1 cellular context compared by ENCODE assay signal in genomic region chr12:106773945-106774807, GRCh38.
TF ChIP-seq lines count a peak whose summit lies in the region.

A gene with protein sequence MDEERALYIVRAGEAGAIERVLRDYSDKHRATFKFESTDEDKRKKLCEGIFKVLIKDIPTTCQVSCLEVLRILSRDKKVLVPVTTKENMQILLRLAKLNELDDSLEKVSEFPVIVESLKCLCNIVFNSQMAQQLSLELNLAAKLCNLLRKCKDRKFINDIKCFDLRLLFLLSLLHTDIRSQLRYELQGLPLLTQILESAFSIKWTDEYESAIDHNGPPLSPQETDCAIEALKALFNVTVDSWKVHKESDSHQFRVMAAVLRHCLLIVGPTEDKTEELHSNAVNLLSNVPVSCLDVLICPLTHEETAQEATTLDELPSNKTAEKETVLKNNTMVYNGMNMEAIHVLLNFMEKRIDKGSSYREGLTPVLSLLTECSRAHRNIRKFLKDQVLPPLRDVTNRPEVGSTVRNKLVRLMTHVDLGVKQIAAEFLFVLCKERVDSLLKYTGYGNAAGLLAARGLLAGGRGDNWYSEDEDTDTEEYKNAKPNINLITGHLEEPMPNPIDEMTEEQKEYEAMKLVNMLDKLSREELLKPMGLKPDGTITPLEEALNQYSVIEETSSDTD (plus strand): TSS chr12:106774682. CDS start chr12:106774746, 64 bp downstream.

TF ChIP-seq in HepG2, 621 proteins besides CTCF, POLR2A, EP300 and RAD21 (continued from another document and continues in another):
- TF ChIP-seq GPN1 (CRISPR knock-in tag; IDR thresholded peaks at IDR 0.05; ENCODE audit: borderline replicate concordance) = no peak; the same call in 1 of the 2 replicates
- TF ChIP-seq SNAPC4 (CRISPR knock-in tag; IDR thresholded peaks at IDR 0.05) = peak; percentile 83; the same call in 1 of the 2 replicates
- TF ChIP-seq, protein P1, sequence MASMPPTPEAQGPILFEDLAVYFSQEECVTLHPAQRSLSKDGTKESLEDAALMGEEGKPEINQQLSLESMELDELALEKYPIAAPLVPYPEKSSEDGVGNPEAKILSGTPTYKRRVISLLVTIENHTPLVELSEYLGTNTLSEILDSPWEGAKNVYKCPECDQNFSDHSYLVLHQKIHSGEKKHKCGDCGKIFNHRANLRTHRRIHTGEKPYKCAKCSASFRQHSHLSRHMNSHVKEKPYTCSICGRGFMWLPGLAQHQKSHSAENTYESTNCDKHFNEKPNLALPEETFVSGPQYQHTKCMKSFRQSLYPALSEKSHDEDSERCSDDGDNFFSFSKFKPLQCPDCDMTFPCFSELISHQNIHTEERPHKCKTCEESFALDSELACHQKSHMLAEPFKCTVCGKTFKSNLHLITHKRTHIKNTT (CRISPR knock-in tag; IDR thresholded peaks at IDR 0.05) = 0 out of 2 replicates have a peak, but pooled peaks have one; percentile 94
- TF ChIP-seq IRX3 (CRISPR knock-in tag; IDR thresholded peaks at IDR 0.05; ENCODE audit: borderline replicate concordance, low read depth) = no peak
- peak; percentile 79; the same call in 1 of the 2 replicates for TF ChIP-seq ZNF414 (CRISPR knock-in tag; IDR thresholded peaks at IDR 0.05)
- no peak for TF ChIP-seq ZNF703 (CRISPR knock-in tag; IDR thresholded peaks at IDR 0.05; ENCODE audit: borderline replicate concordance)
- TF ChIP-seq, protein P2, sequence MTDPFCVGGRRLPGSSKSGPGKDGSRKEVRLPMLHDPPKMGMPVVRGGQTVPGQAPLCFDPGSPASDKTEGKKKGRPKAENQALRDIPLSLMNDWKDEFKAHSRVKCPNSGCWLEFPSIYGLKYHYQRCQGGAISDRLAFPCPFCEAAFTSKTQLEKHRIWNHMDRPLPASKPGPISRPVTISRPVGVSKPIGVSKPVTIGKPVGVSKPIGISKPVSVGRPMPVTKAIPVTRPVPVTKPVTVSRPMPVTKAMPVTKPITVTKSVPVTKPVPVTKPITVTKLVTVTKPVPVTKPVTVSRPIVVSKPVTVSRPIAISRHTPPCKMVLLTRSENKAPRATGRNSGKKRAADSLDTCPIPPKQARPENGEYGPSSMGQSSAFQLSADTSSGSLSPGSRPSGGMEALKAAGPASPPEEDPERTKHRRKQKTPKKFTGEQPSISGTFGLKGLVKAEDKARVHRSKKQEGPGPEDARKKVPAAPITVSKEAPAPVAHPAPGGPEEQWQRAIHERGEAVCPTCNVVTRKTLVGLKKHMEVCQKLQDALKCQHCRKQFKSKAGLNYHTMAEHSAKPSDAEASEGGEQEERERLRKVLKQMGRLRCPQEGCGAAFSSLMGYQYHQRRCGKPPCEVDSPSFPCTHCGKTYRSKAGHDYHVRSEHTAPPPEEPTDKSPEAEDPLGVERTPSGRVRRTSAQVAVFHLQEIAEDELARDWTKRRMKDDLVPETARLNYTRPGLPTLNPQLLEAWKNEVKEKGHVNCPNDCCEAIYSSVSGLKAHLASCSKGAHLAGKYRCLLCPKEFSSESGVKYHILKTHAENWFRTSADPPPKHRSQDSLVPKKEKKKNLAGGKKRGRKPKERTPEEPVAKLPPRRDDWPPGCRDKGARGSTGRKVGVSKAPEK (CRISPR knock-in tag; IDR thresholded peaks at IDR 0.05; ENCODE audit: borderline replicate concordance) = 0 out of 2 replicates have a peak, but pooled peaks have one; percentile 5
- TF ChIP-seq ZMAT5 (CRISPR knock-in tag; IDR thresholded peaks at IDR 0.05; ENCODE audit: borderline replicate concordance, low read depth) = no peak
- TF ChIP-seq, protein P3, sequence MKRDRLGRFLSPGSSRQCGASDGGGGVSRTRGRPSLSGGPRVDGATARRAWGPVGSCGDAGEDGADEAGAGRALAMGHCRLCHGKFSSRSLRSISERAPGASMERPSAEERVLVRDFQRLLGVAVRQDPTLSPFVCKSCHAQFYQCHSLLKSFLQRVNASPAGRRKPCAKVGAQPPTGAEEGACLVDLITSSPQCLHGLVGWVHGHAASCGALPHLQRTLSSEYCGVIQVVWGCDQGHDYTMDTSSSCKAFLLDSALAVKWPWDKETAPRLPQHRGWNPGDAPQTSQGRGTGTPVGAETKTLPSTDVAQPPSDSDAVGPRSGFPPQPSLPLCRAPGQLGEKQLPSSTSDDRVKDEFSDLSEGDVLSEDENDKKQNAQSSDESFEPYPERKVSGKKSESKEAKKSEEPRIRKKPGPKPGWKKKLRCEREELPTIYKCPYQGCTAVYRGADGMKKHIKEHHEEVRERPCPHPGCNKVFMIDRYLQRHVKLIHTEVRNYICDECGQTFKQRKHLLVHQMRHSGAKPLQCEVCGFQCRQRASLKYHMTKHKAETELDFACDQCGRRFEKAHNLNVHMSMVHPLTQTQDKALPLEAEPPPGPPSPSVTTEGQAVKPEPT (CRISPR knock-in tag; IDR thresholded peaks at IDR 0.05; ENCODE audit: low read depth) = no peak
- TF ChIP-seq SIN3B (IDR thresholded peaks at IDR 0.05; ENCODE audit: low read length) = peak; percentile 38; the same call in 1 of the 2 replicates
- TF ChIP-seq ISL2 (CRISPR knock-in tag; IDR thresholded peaks at IDR 0.05) = peak; percentile 18; the same call in 1 of the 2 replicates
- TF ChIP-seq RFXANK (CRISPR knock-in tag; IDR thresholded peaks at IDR 0.05) = peak; percentile 18; the same call in 1 of the 2 replicates
- no peak for TF ChIP-seq ZNF530 (CRISPR knock-in tag; IDR thresholded peaks at IDR 0.05; ENCODE audit: low read depth)
- TF ChIP-seq NR2F1 (CRISPR knock-in tag; IDR thresholded peaks at IDR 0.05) = 0 out of 4 replicates have a peak, but pooled peaks have one; percentile 9 to 37
- no peak for TF ChIP-seq ZNF577 (CRISPR knock-in tag; IDR thresholded peaks at IDR 0.05; ENCODE audit: borderline replicate concordance, low read depth)
- TF ChIP-seq, protein P4, sequence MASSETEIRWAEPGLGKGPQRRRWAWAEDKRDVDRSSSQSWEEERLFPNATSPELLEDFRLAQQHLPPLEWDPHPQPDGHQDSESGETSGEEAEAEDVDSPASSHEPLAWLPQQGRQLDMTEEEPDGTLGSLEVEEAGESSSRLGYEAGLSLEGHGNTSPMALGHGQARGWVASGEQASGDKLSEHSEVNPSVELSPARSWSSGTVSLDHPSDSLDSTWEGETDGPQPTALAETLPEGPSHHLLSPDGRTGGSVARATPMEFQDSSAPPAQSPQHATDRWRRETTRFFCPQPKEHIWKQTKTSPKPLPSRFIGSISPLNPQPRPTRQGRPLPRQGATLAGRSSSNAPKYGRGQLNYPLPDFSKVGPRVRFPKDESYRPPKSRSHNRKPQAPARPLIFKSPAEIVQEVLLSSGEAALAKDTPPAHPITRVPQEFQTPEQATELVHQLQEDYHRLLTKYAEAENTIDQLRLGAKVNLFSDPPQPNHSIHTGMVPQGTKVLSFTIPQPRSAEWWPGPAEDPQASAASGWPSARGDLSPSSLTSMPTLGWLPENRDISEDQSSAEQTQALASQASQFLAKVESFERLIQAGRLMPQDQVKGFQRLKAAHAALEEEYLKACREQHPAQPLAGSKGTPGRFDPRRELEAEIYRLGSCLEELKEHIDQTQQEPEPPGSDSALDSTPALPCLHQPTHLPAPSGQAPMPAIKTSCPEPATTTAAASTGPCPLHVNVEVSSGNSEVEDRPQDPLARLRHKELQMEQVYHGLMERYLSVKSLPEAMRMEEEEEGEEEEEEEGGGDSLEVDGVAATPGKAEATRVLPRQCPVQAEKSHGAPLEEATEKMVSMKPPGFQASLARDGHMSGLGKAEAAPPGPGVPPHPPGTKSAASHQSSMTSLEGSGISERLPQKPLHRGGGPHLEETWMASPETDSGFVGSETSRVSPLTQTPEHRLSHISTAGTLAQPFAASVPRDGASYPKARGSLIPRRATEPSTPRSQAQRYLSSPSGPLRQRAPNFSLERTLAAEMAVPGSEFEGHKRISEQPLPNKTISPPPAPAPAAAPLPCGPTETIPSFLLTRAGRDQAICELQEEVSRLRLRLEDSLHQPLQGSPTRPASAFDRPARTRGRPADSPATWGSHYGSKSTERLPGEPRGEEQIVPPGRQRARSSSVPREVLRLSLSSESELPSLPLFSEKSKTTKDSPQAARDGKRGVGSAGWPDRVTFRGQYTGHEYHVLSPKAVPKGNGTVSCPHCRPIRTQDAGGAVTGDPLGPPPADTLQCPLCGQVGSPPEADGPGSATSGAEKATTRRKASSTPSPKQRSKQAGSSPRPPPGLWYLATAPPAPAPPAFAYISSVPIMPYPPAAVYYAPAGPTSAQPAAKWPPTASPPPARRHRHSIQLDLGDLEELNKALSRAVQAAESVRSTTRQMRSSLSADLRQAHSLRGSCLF (CRISPR knock-in tag; IDR thresholded peaks at IDR 0.05; ENCODE audit: borderline replicate concordance) = no peak
- no peak for TF ChIP-seq TOE1 (CRISPR knock-in tag; IDR thresholded peaks at IDR 0.05)
- TF ChIP-seq IKZF1 (IDR thresholded peaks at IDR 0.05) = no peak
- no peak for TF ChIP-seq ZEB1 (IDR thresholded peaks at IDR 0.05; ENCODE audit: insufficient replicate concordance, low read depth)
- no peak for TF ChIP-seq NR2F6 (IDR thresholded peaks at IDR 0.05)
- TF ChIP-seq NR2F6 (CRISPR knock-in tag; IDR thresholded peaks at IDR 0.05) = no peak; the same call in 1 of the 2 replicates
- TF ChIP-seq, protein P5, sequence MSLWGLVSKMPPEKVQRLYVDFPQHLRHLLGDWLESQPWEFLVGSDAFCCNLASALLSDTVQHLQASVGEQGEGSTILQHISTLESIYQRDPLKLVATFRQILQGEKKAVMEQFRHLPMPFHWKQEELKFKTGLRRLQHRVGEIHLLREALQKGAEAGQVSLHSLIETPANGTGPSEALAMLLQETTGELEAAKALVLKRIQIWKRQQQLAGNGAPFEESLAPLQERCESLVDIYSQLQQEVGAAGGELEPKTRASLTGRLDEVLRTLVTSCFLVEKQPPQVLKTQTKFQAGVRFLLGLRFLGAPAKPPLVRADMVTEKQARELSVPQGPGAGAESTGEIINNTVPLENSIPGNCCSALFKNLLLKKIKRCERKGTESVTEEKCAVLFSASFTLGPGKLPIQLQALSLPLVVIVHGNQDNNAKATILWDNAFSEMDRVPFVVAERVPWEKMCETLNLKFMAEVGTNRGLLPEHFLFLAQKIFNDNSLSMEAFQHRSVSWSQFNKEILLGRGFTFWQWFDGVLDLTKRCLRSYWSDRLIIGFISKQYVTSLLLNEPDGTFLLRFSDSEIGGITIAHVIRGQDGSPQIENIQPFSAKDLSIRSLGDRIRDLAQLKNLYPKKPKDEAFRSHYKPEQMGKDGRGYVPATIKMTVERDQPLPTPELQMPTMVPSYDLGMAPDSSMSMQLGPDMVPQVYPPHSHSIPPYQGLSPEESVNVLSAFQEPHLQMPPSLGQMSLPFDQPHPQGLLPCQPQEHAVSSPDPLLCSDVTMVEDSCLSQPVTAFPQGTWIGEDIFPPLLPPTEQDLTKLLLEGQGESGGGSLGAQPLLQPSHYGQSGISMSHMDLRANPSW (CRISPR knock-in tag; IDR thresholded peaks at IDR 0.05; ENCODE audit: borderline replicate concordance) = no peak; the same call in 1 of the 2 replicates
- no peak; the same call in 1 of the 2 replicates for TF ChIP-seq SP2 (CRISPR knock-in tag; IDR thresholded peaks at IDR 0.05)
- TF ChIP-seq ZNF563 (CRISPR knock-in tag; IDR thresholded peaks at IDR 0.05) = peak; percentile 54; the same call in 1 of the 2 replicates
- no peak for TF ChIP-seq ZNF674 (CRISPR knock-in tag; IDR thresholded peaks at IDR 0.05; ENCODE audit: low read depth)
- no peak for TF ChIP-seq ARNTL (CRISPR knock-in tag; IDR thresholded peaks at IDR 0.05)
- TF ChIP-seq, protein P6, sequence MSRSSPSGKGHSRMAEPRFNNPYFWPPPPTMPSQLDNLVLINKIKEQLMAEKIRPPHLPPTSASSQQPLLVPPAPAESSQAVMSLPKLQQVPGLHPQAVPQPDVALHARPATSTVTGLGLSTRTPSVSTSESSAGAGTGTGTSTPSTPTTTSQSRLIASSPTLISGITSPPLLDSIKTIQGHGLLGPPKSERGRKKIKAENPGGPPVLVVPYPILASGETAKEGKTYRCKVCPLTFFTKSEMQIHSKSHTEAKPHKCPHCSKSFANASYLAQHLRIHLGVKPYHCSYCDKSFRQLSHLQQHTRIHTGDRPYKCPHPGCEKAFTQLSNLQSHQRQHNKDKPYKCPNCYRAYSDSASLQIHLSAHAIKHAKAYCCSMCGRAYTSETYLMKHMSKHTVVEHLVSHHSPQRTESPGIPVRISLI (CRISPR knock-in tag; IDR thresholded peaks at IDR 0.05; ENCODE audit: borderline replicate concordance) = no peak; the same call in 1 of the 2 replicates
- TF ChIP-seq, protein P7, sequence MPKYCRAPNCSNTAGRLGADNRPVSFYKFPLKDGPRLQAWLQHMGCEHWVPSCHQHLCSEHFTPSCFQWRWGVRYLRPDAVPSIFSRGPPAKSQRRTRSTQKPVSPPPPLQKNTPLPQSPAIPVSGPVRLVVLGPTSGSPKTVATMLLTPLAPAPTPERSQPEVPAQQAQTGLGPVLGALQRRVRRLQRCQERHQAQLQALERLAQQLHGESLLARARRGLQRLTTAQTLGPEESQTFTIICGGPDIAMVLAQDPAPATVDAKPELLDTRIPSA (CRISPR knock-in tag; IDR thresholded peaks at IDR 0.05; ENCODE audit: borderline replicate concordance) = no peak; the same call in 1 of the 2 replicates
- TF ChIP-seq ZNF138 (CRISPR knock-in tag; IDR thresholded peaks at IDR 0.05; ENCODE audit: low read depth) = no peak
